ENCODE assay signal across 8 cellular contexts in genomic region chr9:103798620-103799019, GRCh38.
A peak's percentile ranks its signal among the peaks of the same experiment; 100 is the strongest.
DNase-seq lines count a peak whose midpoint lies in the region; ATAC-seq and TF ChIP-seq lines count a peak whose summit lies in the region.

No MANE protein-coding gene starts in this region.

- TF ChIP-seq CTCF in SK-N-SH (IDR thresholded peaks at IDR 0.05) (no peak), omental fat pad (IDR thresholded peaks at IDR 0.05) (no peak)

- no peaks in the 10 kb centered on the region for H3K79me2 ChIP-seq in SK-N-SH (ENCODE audit: insufficient read depth)

- H3K4me1 ChIP-seq in SK-N-SH (ENCODE audit: control insufficient read depth in 1 of 2, insufficient read depth in 2 of 2, low read depth in 1 of 2, low read length in 1 of 2) (peaks cover 0 to 23% of the 10 kb centered on the region in 2 experiments; a peak in 2 of 4 replicates), SJCRH30 (no peaks in the 10 kb centered on the region)

- peak; percentile 61 for DNase-seq in DMS53 treated with DMSO at 0.1 percent for 48 hours (lab: John Stamatoyannopoulos, UW; ENCODE audit: unreplicated experiment)
- no peak for DNase-seq in SK-N-SH
- no peak for DNase-seq in omental fat pad (ENCODE audit: low spot score)
- no peak for DNase-seq in stimulated activated CD4-positive, alpha-beta T cell treated with anti-CD3 and anti-CD28 coated beads, Interleukin-4, amount 100 ng/mL, for 1 hour
- no peak for DNase-seq in middle frontal gyrus (ENCODE audit: extremely low spot score, low spot score)
- no peak for DNase-seq in SJCRH30

- ATAC-seq in GM19351 (IDR thresholded peaks at IDR 0.05; ENCODE audit: unreplicated experiment) (peak; percentile 100), HG03175 (IDR thresholded peaks at IDR 0.05; ENCODE audit: unreplicated experiment) (peak; percentile 100), omental fat pad (ENCODE audit: low FRiP score) (peak; percentile 91)

- CTCF ChIA-PET in SK-N-SH (lab: Yijun Ruan, JAX) = interaction anchor here (1.0 kb wide), 1 partner anchor 9 kb away, joined by 3 read pairs; no protein-coding TSS in a partner anchor

- H3K9me3 ChIP-seq in SK-N-SH (no peaks in the 10 kb centered on the region), SJCRH30 (replicated peaks) (no peaks in the 10 kb centered on the region)

- H3K9me2 ChIP-seq in SK-N-SH = no peaks in the 10 kb centered on the region

- TF ChIP-seq EP300 in SK-N-SH (IDR thresholded peaks at IDR 0.05; ENCODE audit: borderline replicate concordance in 1 of 2, low read depth in 1 of 2, low read length in 1 of 2) = no peak

- H3K36me3 ChIP-seq in SK-N-SH (replicated peaks in 1 of 2; ENCODE audit: control insufficient read depth in 1 of 2, insufficient read depth in 2 of 2, low read length in 1 of 2) = no peaks in the 10 kb centered on the region
- no peaks in the 10 kb centered on the region for H3K36me3 ChIP-seq in SJCRH30

- H3K27ac ChIP-seq in SK-N-SH (ENCODE audit: low read depth in 2 of 2, low read length in 1 of 2) = peak overlapping the region in 1 of 2 experiments; percentile 57; a peak in 3 of 4 replicates
- H3K27ac ChIP-seq in SJCRH30 = no peak overlapping the region

- peak overlapping the region; percentile 77 for H3K4me2 ChIP-seq in SK-N-SH

- POLR2A ChIA-PET in SK-N-SH (lab: Yijun Ruan, JAX) = no interaction called here

- TF ChIP-seq RAD21 in SK-N-SH (IDR thresholded peaks at IDR 0.05; ENCODE audit: low read length) = no peak

- peak overlapping the region; percentile 44; the same call in 1 of the 2 replicates for H3K9ac ChIP-seq in SK-N-SH

- peaks cover 19% of the 10 kb centered on the region for H3F3A ChIP-seq in SK-N-SH (replicated peaks; ENCODE audit: insufficient read depth)

- H3K27me3 ChIP-seq in SK-N-SH (ENCODE audit: insufficient read depth) = no peaks in the 10 kb centered on the region
- H3K27me3 ChIP-seq in SJCRH30 = no peaks in the 10 kb centered on the region

- peak overlapping the region; percentile 80 for H2AFZ ChIP-seq in SK-N-SH (ENCODE audit: low read depth)

- WGBS in SK-N-SH (ENCODE audit: low lambda C conversion rate) = 0% methylated on average over 1 of the region's 1 CpG

- no peaks in the 10 kb centered on the region for H4K20me1 ChIP-seq in SK-N-SH (ENCODE audit: insufficient read depth)

- peak overlapping the region; percentile 14 to 19; a peak in 2 of 4 replicates for H3K4me3 ChIP-seq in SK-N-SH (ENCODE audit: low read depth in 2 of 2, low read length in 1 of 2)
- no peak overlapping the region for H3K4me3 ChIP-seq in SJCRH30

TF ChIP-seq in SK-N-SH, 30 proteins besides CTCF, POLR2A, EP300 and RAD21:
- 0 out of 2 replicates have a peak, but pooled peaks have one; percentile 29 for TF ChIP-seq POLR2AphosphoS5 (IDR thresholded peaks at IDR 0.05; ENCODE audit: low read depth, low read length)
- TF ChIP-seq TAF1 (IDR thresholded peaks at IDR 0.05; ENCODE audit: borderline replicate concordance, low read depth, low read length) = no peak
- peak; percentile 10; the same call in 1 of the 2 replicates for TF ChIP-seq TCF12 (IDR thresholded peaks at IDR 0.05)
- no peak for TF ChIP-seq USF1 (IDR thresholded peaks at IDR 0.05; ENCODE audit: borderline replicate concordance, low read depth)
- peak; percentile 87 for TF ChIP-seq FOSL2 (IDR thresholded peaks at IDR 0.05; ENCODE audit: borderline replicate concordance, low read depth)
- peak; percentile 76 for TF ChIP-seq JUND (IDR thresholded peaks at IDR 0.05)
- TF ChIP-seq PBX3 (IDR thresholded peaks at IDR 0.05) = peak; percentile 63
TF ChIP-seq in SK-N-SH: peak in this region for 5.
